In the genomic region with DNA sequence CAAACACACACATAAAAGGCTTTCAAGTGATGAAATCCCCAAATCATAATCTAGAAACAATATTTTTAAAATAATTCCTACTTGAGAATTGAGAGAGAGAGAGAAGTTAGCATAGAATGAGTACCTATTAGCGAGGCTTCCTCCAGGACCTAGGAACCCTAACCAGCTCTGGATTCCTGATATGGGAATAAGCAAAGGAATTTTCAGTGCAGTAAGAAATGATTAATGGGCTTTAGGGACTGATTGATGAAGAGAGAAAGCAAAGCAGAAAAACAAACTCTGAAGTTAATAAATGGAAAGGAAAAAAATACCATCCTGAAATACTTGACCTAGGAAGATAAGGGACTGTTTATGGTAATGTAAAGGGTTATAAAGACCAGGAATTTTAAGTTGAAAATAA, we compare ENCODE assay signal across 14 cellular contexts.
DNase-seq lines count a peak whose midpoint lies in the region; ATAC-seq and TF ChIP-seq lines count a peak whose summit lies in the region.
"Had no signal": no experiment of that assay in that cellular context is flagged by ENCODE, and none has a peak within 500 bp of the region (broad histone marks: within the 10 kb centered on the region; RNA-seq: fewer than 3 reads in every experiment).

No MANE protein-coding gene starts in this region.

- no peaks in the 10 kb centered on the region for H3K79me2 ChIP-seq in SK-N-SH (ENCODE audit: insufficient read depth)
- no peaks in the 10 kb centered on the region for H3K79me2 ChIP-seq in MM.1S (ENCODE audit: low read length)

- H3K27ac ChIP-seq in SK-N-SH (ENCODE audit: low read depth in 2 of 2, low read length in 1 of 2) (peak overlapping the region in 1 of 2 experiments; percentile 30; a peak in 2 of 4 replicates), ascending aorta (peak overlapping the region; percentile 52 to 68), mesenchymal stem cell (ENCODE audit: low read length, poor library complexity, severe bottlenecking) (peak overlapping the region; percentile 98), tibial artery (peak overlapping the region; percentile 31 to 52), MM.1S (ENCODE audit: low read length) (no peak overlapping the region), colonic mucosa (no peak overlapping the region)
- H3K27ac ChIP-seq: 22Rv1; BLaER1 treated with 17β-estradiol and CSF1 and Interleukin-3, amounts not matched to agents 10 nM and 100 nM had no signal

- H3F3A ChIP-seq in SK-N-SH (replicated peaks; ENCODE audit: insufficient read depth): peaks cover 16% of the 10 kb centered on the region
- H3F3A ChIP-seq in MM.1S (ENCODE audit: insufficient read depth, low read length): no peaks in the 10 kb centered on the region

- no peaks in the 10 kb centered on the region for H3K9me2 ChIP-seq in SK-N-SH
- no peaks in the 10 kb centered on the region for H3K9me2 ChIP-seq in MM.1S (replicated peaks; ENCODE audit: insufficient read depth, low read length)

- H3K27me3 ChIP-seq in SK-N-SH (ENCODE audit: insufficient read depth): no peaks in the 10 kb centered on the region
- H3K27me3 ChIP-seq in ascending aorta: no peaks in the 10 kb centered on the region
- H3K27me3 ChIP-seq in mesenchymal stem cell (ENCODE audit: control insufficient read depth in 1 of 2, insufficient read depth in 1 of 2, low read length in 2 of 2): no peaks in the 10 kb centered on the region
- H3K27me3 ChIP-seq in tibial artery: no peaks in the 10 kb centered on the region
- H3K27me3 ChIP-seq in MM.1S (replicated peaks; ENCODE audit: insufficient read depth, low read length): no peaks in the 10 kb centered on the region
- no peaks in the 10 kb centered on the region for H3K27me3 ChIP-seq in colonic mucosa
- H3K27me3 ChIP-seq: BLaER1 treated with 17β-estradiol and CSF1 and Interleukin-3, amounts not matched to agents 10 nM and 100 nM had no signal

- peaks cover 20% of the 10 kb centered on the region for H3K79me1 ChIP-seq in mesenchymal stem cell (replicated peaks; ENCODE audit: low read length, poor library complexity, severe bottlenecking)

- H3K9ac ChIP-seq in SK-N-SH (no peak overlapping the region), mesenchymal stem cell (ENCODE audit: low read length) (peak overlapping the region; percentile 59), MM.1S (ENCODE audit: low read length) (no peak overlapping the region), colonic mucosa (ENCODE audit: low read depth in 2 of 2, low read length in 2 of 2) (no peak overlapping the region)
- H3K9ac ChIP-seq: BLaER1 treated with 17β-estradiol and CSF1 and Interleukin-3, amounts not matched to agents 10 nM and 100 nM had no signal

- no peak for ATAC-seq in SK-N-SH treated with all-trans-retinoic acid at 6 μM for 48 hours

- WGBS in SK-N-SH (ENCODE audit: low lambda C conversion rate): 96% methylated on average over 1 of the region's 1 CpG
- WGBS in mesenchymal stem cell: 96% methylated on average over 1 of the region's 1 CpG

- no peak for TF ChIP-seq RAD21 in SK-N-SH (IDR thresholded peaks at IDR 0.05; ENCODE audit: low read length)

- no peak overlapping the region for H3K18ac ChIP-seq in mesenchymal stem cell (ENCODE audit: low read depth in 1 of 2, low read length in 2 of 2)

- no peak for TF ChIP-seq EP300 in SK-N-SH (IDR thresholded peaks at IDR 0.05; ENCODE audit: borderline replicate concordance in 1 of 2, low read depth in 1 of 2, low read length in 1 of 2)

- H3K4ac ChIP-seq in mesenchymal stem cell (ENCODE audit: low read depth in 1 of 2, low read length in 2 of 2): no peak overlapping the region

- H3K14ac ChIP-seq in mesenchymal stem cell (ENCODE audit: low read length in 2 of 2): no peak overlapping the region

- no peak overlapping the region for H2BK120ac ChIP-seq in mesenchymal stem cell (ENCODE audit: low read depth, low read length)

- no peak overlapping the region for H3K23ac ChIP-seq in mesenchymal stem cell (ENCODE audit: low read length in 2 of 2)

- POLR2A ChIA-PET in SK-N-SH (lab: Yijun Ruan, JAX): no interaction called here

- H2AFZ ChIP-seq in SK-N-SH (ENCODE audit: low read depth) (no peak overlapping the region), mesenchymal stem cell (ENCODE audit: low read depth, low read length) (no peak overlapping the region), MM.1S (ENCODE audit: low read length) (no peak overlapping the region)

- no peak overlapping the region for H4K91ac ChIP-seq in mesenchymal stem cell (ENCODE audit: low read length)

- H3K4me3 ChIP-seq in SK-N-SH (ENCODE audit: low read depth in 2 of 2, low read length in 1 of 2): no peak overlapping the region
- peak overlapping the region in 1 of 2 donors; percentile 43 for H3K4me3 ChIP-seq in ascending aorta
- no peak overlapping the region for H3K4me3 ChIP-seq in mesenchymal stem cell (ENCODE audit: insufficient read depth in 1 of 2, low read depth in 1 of 2, low read length in 2 of 2)
- no peak overlapping the region for H3K4me3 ChIP-seq in tibial artery
- no peak overlapping the region for H3K4me3 ChIP-seq in MM.1S (ENCODE audit: low read length)
- no peak overlapping the region for H3K4me3 ChIP-seq in colonic mucosa
- H3K4me3 ChIP-seq: BLaER1 treated with 17β-estradiol and CSF1 and Interleukin-3, amounts not matched to agents 10 nM and 100 nM had no signal

- intact Hi-C loops in ascending aorta (cut with DNase I): no loop called here
- intact Hi-C loops in tibial artery (cut with DNase I; ENCODE audit: low total_unique reads): no loop called here
- intact Hi-C loops in colonic mucosa (cut with DNase I): no loop called here

- H3K36me3 ChIP-seq in SK-N-SH (replicated peaks in 1 of 2; ENCODE audit: control insufficient read depth in 1 of 2, insufficient read depth in 2 of 2, low read length in 1 of 2): no peaks in the 10 kb centered on the region
- H3K36me3 ChIP-seq in ascending aorta: no peaks in the 10 kb centered on the region
- H3K36me3 ChIP-seq in mesenchymal stem cell (ENCODE audit: control insufficient read depth in 1 of 2, insufficient read depth in 2 of 2, low read depth in 1 of 2, low read length in 2 of 2): no peaks in the 10 kb centered on the region
- no peaks in the 10 kb centered on the region for H3K36me3 ChIP-seq in tibial artery
- no peaks in the 10 kb centered on the region for H3K36me3 ChIP-seq in MM.1S (replicated peaks; ENCODE audit: insufficient read depth, low read length)
- H3K36me3 ChIP-seq in colonic mucosa: no peaks in the 10 kb centered on the region

- CTCF ChIA-PET in SK-N-SH (lab: Yijun Ruan, JAX): no interaction called here

- no peak for DNase-seq in SK-N-SH
- DNase-seq in ascending aorta (ENCODE audit: low spot score in 2 of 2): no peak
- no peak for DNase-seq in mesenchymal stem cell
- DNase-seq in tibial artery: no peak
- no peak for DNase-seq in D341Med (ENCODE audit: low spot score)
- no peak for DNase-seq in MM.1S
- no peak for DNase-seq in colonic mucosa
- DNase-seq: NCI-H1092, NCI-H1694, NCI-H510A, SHP77 treated with DMSO at 0.1 percent for 48 hours had no signal

- no peak overlapping the region for H2BK5ac ChIP-seq in mesenchymal stem cell (ENCODE audit: low read depth, low read length, poor library complexity, severe bottlenecking)

- peak overlapping the region; percentile 71; the same call in 1 of the 2 replicates for H3K4me2 ChIP-seq in SK-N-SH
- no peak overlapping the region for H3K4me2 ChIP-seq in mesenchymal stem cell (ENCODE audit: low read length, poor library complexity, severe bottlenecking)
- H3K4me2 ChIP-seq in MM.1S (ENCODE audit: low read depth, low read length): no peak overlapping the region

- H2BK12ac ChIP-seq in mesenchymal stem cell (ENCODE audit: low read length in 2 of 2): no peak overlapping the region

- 0 out of 2 replicates have a peak, but pooled peaks cover 3% of the 10 kb centered on the region for H3K9me3 ChIP-seq in SK-N-SH
- no peaks in the 10 kb centered on the region for H3K9me3 ChIP-seq in ascending aorta
- H3K9me3 ChIP-seq in mesenchymal stem cell (ENCODE audit: control insufficient read depth, low read length): no peaks in the 10 kb centered on the region
- no peaks in the 10 kb centered on the region for H3K9me3 ChIP-seq in tibial artery
- H3K9me3 ChIP-seq in MM.1S (replicated peaks; ENCODE audit: insufficient read depth, low read length): no peaks in the 10 kb centered on the region
- no peaks in the 10 kb centered on the region for H3K9me3 ChIP-seq in colonic mucosa

- H2BK15ac ChIP-seq in mesenchymal stem cell (ENCODE audit: low read depth, poor library complexity, severe bottlenecking): no peak overlapping the region

- H2AK5ac ChIP-seq in mesenchymal stem cell (ENCODE audit: low read length, severe bottlenecking): no peak overlapping the region

- TF ChIP-seq CTCF in SK-N-SH (IDR thresholded peaks at IDR 0.05) (no peak), ascending aorta (IDR thresholded peaks at IDR 0.05) (no peak), tibial artery (IDR thresholded peaks at IDR 0.05) (no peak), MM.1S (IDR thresholded peaks at IDR 0.05; ENCODE audit: low read length) (no peak), colonic mucosa (IDR thresholded peaks at IDR 0.05) (no peak)

- H4K20me1 ChIP-seq in SK-N-SH (ENCODE audit: insufficient read depth) (no peaks in the 10 kb centered on the region), MM.1S (ENCODE audit: insufficient read depth, low read length) (no peaks in the 10 kb centered on the region)
- H4K20me1 ChIP-seq: BLaER1 treated with 17β-estradiol and CSF1 and Interleukin-3, amounts not matched to agents 10 nM and 100 nM had no signal

- H4K8ac ChIP-seq in mesenchymal stem cell (ENCODE audit: low read length): no peak overlapping the region

- 0 out of 4 replicates have a peak, but pooled peaks cover 0 to 5% of the 10 kb centered on the region in 2 experiments for H3K4me1 ChIP-seq in SK-N-SH (ENCODE audit: control insufficient read depth in 1 of 2, insufficient read depth in 2 of 2, low read depth in 1 of 2, low read length in 1 of 2)
- peaks cover 0 to 8% of the 10 kb centered on the region in 2 donors for H3K4me1 ChIP-seq in ascending aorta
- H3K4me1 ChIP-seq in mesenchymal stem cell (ENCODE audit: control insufficient read depth, insufficient read depth, low read depth, low read length): peaks cover 3% of the 10 kb centered on the region
- H3K4me1 ChIP-seq in tibial artery: peaks cover 0 to 49% (median 14%) of the 10 kb centered on the region in 4 donors
- H3K4me1 ChIP-seq in MM.1S (ENCODE audit: low read length): no peaks in the 10 kb centered on the region
- H3K4me1 ChIP-seq in colonic mucosa: no peaks in the 10 kb centered on the region

TF ChIP-seq in SK-N-SH, 30 proteins besides CTCF, POLR2A, EP300 and RAD21 (continues in another document):
- TF ChIP-seq JUND (IDR thresholded peaks at IDR 0.05): no peak
- no peak for TF ChIP-seq NFIC (IDR thresholded peaks at IDR 0.05; ENCODE audit: borderline replicate concordance)
- no peak for TF ChIP-seq MEF2A (IDR thresholded peaks at IDR 0.05; ENCODE audit: borderline replicate concordance, low read depth)
- no peak for TF ChIP-seq YY1 (IDR thresholded peaks at IDR 0.05; ENCODE audit: low read depth)
- TF ChIP-seq TCF12 (IDR thresholded peaks at IDR 0.05): no peak

TF ChIP-seq in SK-N-SH treated with all-trans-retinoic acid at 6 μM for 48 hours, 23 proteins besides CTCF, POLR2A, EP300 and RAD21 (continues in another document):
- no peak for TF ChIP-seq PPARA (CRISPR knock-in tag; IDR thresholded peaks at IDR 0.05; ENCODE audit: borderline replicate concordance)
- no peak for TF ChIP-seq RARB (CRISPR knock-in tag; IDR thresholded peaks at IDR 0.05)
- no peak for TF ChIP-seq SNAI2 (CRISPR knock-in tag; IDR thresholded peaks at IDR 0.05)
- no peak for TF ChIP-seq TCF4 (CRISPR knock-in tag; IDR thresholded peaks at IDR 0.05; ENCODE audit: borderline replicate concordance)
- TF ChIP-seq OSR1 (CRISPR knock-in tag; IDR thresholded peaks at IDR 0.05): no peak

Comparison
In these comparisons a context has a peak if more than half of its experiments do, and no peak if none do; other contexts are left out.
1. H3K27ac ChIP-seq: peak in ascending aorta (2 of 2), mesenchymal stem cell (single experiment) and tibial artery (2 of 2); none in MM.1S (single experiment) and colonic mucosa (single experiment).